Comparison of ENCODE assay signal across 7 cellular contexts in the genomic region with DNA sequence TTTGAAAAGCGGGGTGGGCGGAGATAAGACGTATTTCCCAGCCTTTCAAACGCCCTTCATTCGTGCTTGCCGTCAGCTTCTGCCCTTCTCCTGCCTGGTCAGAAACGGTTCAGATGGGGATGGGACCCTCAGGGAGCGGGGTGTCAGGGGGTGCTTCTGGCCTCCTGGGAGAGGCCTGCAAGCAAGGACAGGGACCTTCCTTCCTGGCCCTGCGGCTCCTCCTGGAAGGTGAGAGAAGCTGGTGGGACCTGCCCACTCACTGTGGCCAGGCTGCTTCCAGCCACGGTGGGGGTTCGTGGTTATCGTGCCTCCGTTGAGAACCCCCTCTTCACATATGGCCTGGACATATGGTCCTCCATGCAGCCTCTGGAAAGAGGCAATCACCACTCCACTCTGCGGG.
"Had no signal": no experiment of that assay in that cellular context is flagged by ENCODE, and none has a peak within 500 bp of the region (broad histone marks: within the 10 kb centered on the region; RNA-seq: fewer than 3 reads in every experiment).

No MANE protein-coding gene starts in this region.

- H3K9ac ChIP-seq: GM23248 had no signal

- H2AFZ ChIP-seq: GM23248 had no signal

- FAIRE-seq: H54, HTR-8/SVneo, K562 had no signal

- DNase-seq: GM23248, GOT3, HCEC 1CT, IMR-90 had no signal

- H3K4me3 ChIP-seq: GM23248, K562 had no signal

- H3K27ac ChIP-seq: GM23248 had no signal
